In the genomic region with DNA sequence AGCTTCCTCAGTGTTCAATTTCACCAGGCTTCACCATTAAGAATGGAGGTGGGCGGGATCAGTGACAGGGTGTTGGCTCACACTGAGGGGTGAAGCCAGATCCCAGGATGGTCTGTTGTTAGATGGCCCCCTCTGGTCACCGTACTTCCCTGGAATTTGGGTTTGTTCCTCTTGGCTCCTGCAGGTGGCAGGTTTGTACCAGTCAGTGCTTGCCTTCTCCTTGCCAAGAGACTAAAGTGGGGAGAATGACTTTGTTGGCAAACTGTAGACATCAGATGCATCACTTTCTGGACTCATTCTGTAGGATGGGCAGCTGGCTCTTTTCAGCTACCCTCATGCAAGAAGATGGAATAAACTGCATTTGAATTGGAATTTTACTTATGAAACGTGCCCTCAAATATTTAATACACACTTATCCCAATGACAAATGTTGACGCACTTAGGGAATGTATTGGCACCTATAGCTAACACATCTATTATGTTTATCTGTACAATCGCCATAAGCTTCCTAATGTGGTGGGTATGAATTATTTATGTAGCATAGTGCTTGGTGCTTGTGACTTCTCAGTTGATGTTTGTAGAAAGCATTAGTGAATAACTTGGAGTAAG, we compare ENCODE assay signal across 8 cellular contexts. TPM values are rescaled to one million over a fixed set of nuclear protein-coding genes. Genes with fewer than 3 reads are reported as not detected.
DNase-seq lines count a peak whose midpoint lies in the region; TF ChIP-seq lines count a peak whose summit lies in the region.

No MANE protein-coding gene starts in this region.

- intact Hi-C loops in uterus (cut with DNase I; ENCODE audit: low total_unique reads): loop anchor here (5.0 kb wide), 1 partner anchor 573 kb away; no protein-coding TSS in a partner anchor
- intact Hi-C loops in ovary (cut with DNase I): loop anchor here in 1 of 4 donors (10.0 kb wide), 1 partner anchor 960 kb away; no protein-coding TSS in a partner anchor

- H3K27ac ChIP-seq in brain microvascular endothelial cell: no peak overlapping the region
- no peak overlapping the region for H3K27ac ChIP-seq in uterus
- H3K27ac ChIP-seq in ovary: no peak overlapping the region

- H3K36me3 ChIP-seq in brain microvascular endothelial cell (replicated peaks) (no peaks in the 10 kb centered on the region), uterus (no peaks in the 10 kb centered on the region), ovary (no peaks in the 10 kb centered on the region)

- no peak overlapping the region for H3K4me3 ChIP-seq in AG10803 (ENCODE audit: low read length)
- H3K4me3 ChIP-seq in brain microvascular endothelial cell (ENCODE audit: low read depth, low read length): no peak overlapping the region
- H3K4me3 ChIP-seq in uterus: no peak overlapping the region
- H3K4me3 ChIP-seq in ovary: no peak overlapping the region

- TF ChIP-seq POLR2A in uterus (IDR thresholded peaks at IDR 0.05) (no peak), ovary (IDR thresholded peaks at IDR 0.05) (no peak)

- CTCF ChIA-PET in GM10248 (lab: Yijun Ruan, JAX): interaction anchor here (0.6 to 4.4 kb wide), 8 partner anchors 12 to 874 kb away, joined by 3 to 27 read pairs (median 4); no protein-coding TSS in a partner anchor

- POLR2A ChIA-PET in GM10248 (lab: Yijun Ruan, JAX): no interaction called here

- 79 to 82% (median 82%) methylated on average over 5 of the region's 5 CpGs for WGBS in ovary, 3 donors

- peak; percentile 48 for TF ChIP-seq CTCF in AG10803 (conservative IDR thresholded peaks at IDR 0.05; ENCODE audit: low read length)
- peak; percentile 35 for TF ChIP-seq CTCF in GM10248 (IDR thresholded peaks at IDR 0.05; ENCODE audit: control extremely low read depth, extremely low read depth, low read depth, missing control alignments)
- TF ChIP-seq CTCF in brain microvascular endothelial cell (IDR thresholded peaks at IDR 0.05; ENCODE audit: low read depth, low read length, missing control alignments): peak; percentile 85
- peak; percentile 28 to 51 (median 46) for TF ChIP-seq CTCF in uterus (IDR thresholded peaks at IDR 0.05)
- no peak for TF ChIP-seq CTCF in ovary (IDR thresholded peaks at IDR 0.05)

- TF ChIP-seq EP300 in ovary (IDR thresholded peaks at IDR 0.05): no peak

- in situ Hi-C loops in brain microvascular endothelial cell (cut with HindIII; ENCODE audit: low pct_ligation_motif_present, low sequenced_read_pairs): loop anchor here (25.0 kb wide), 1 partner anchor 573 kb away; no protein-coding TSS in a partner anchor

- H3K4me1 ChIP-seq in uterus (no peaks in the 10 kb centered on the region), ovary (ENCODE audit: insufficient read depth) (no peaks in the 10 kb centered on the region)

- no peaks in the 10 kb centered on the region for H3K9me3 ChIP-seq in uterus
- H3K9me3 ChIP-seq in ovary: no peaks in the 10 kb centered on the region

- DNase-seq in AG10803 (ENCODE audit: low read depth) (peak; percentile 47), GM10248 (ENCODE audit: extremely low spot score) (no peak), NCI-H524 treated with DMSO at 0.1 percent for 48 hours (lab: John Stamatoyannopoulos, UW) (peak; percentile 40), brain microvascular endothelial cell (no peak), left kidney (ENCODE audit: low read depth, low spot score) (peak; percentile 74), uterus (peak in 1 of 2 donors; percentile 23), ovary (no peak)
- DNase-seq in activated CD4-positive, CD25-positive, alpha-beta regulatory T cell (lab: John Stamatoyannopoulos, UW): no peak

- H3K27me3 ChIP-seq in brain microvascular endothelial cell (replicated peaks) (no peaks in the 10 kb centered on the region), uterus (no peaks in the 10 kb centered on the region), ovary (no peaks in the 10 kb centered on the region)

RNA-seq across cellular contexts. Expression of a gene that starts 31.4 kb away (rescaled TPM):
- total RNA-seq in uterus: under 1 TPM in 1 of 4 donors, not detected in 3; 0.55 TPM
- under 1 TPM in 1 of 7 donors, not detected in 6; 0.25 TPM for total RNA-seq in ovary
- under 1 TPM; 0.05 to 0.23 TPM for polyA plus RNA-seq in ovary

Comparison
In these comparisons a context has a peak if more than half of its experiments do, and no peak if none do; other contexts are left out.
1. DNase-seq: peak in AG10803 (single experiment), NCI-H524 treated with DMSO at 0.1 percent for 48 hours (single experiment) and left kidney (single experiment); none in GM10248 (single experiment), brain microvascular endothelial cell (single experiment), activated CD4-positive, CD25-positive, alpha-beta regulatory T cell (0 of 4) and ovary (0 of 5).
2. CTCF ChIP-seq: peak in AG10803 (single experiment), GM10248 (single experiment), brain microvascular endothelial cell (single experiment) and uterus (4 of 4); none in ovary (0 of 3).